1 cellular context compared by ENCODE assay signal in the genomic region with DNA sequence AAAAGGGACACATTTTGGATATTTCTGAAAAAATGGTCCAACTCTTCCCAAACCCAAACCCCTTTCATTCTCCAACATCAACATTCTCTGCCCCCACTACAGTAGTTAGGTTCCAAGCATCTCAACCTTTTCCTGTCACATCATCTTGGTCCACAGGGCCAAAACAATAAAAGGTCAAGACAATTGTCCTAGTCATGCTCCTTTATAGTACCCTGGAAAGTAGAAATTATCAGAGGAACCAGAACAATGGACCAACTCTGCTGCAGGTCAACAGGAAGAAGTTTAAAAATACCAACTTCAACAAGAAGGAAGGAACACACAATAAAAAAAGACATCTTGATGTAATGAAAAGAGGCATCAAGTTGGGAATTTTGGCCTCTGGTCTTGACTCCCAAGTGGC.
TF ChIP-seq lines count a peak whose summit lies in the region.

No MANE protein-coding gene starts in this region.

TF ChIP-seq in HepG2, 621 proteins besides CTCF, POLR2A, EP300 and RAD21 (continued from another document):
- TF ChIP-seq, protein P1, sequence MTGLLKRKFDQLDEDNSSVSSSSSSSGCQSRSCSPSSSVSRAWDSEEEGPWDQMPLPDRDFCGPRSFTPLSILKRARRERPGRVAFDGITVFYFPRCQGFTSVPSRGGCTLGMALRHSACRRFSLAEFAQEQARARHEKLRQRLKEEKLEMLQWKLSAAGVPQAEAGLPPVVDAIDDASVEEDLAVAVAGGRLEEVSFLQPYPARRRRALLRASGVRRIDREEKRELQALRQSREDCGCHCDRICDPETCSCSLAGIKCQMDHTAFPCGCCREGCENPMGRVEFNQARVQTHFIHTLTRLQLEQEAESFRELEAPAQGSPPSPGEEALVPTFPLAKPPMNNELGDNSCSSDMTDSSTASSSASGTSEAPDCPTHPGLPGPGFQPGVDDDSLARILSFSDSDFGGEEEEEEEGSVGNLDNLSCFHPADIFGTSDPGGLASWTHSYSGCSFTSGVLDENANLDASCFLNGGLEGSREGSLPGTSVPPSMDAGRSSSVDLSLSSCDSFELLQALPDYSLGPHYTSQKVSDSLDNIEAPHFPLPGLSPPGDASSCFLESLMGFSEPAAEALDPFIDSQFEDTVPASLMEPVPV (CRISPR knock-in tag; IDR thresholded peaks at IDR 0.05) = no peak
- TF ChIP-seq SMARCC2 (IDR thresholded peaks at IDR 0.05) (no peak), RORA (CRISPR knock-in tag; IDR thresholded peaks at IDR 0.05) (no peak), ZFP36L1 (CRISPR knock-in tag; IDR thresholded peaks at IDR 0.05) (no peak), DBP (CRISPR knock-in tag; IDR thresholded peaks at IDR 0.05; ENCODE audit: not compliant biosample characterization) (no peak), ZFX (CRISPR knock-in tag; IDR thresholded peaks at IDR 0.05; ENCODE audit: low read depth) (no peak)
- TF ChIP-seq, protein P2, sequence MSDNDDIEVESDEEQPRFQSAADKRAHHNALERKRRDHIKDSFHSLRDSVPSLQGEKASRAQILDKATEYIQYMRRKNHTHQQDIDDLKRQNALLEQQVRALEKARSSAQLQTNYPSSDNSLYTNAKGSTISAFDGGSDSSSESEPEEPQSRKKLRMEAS (IDR thresholded peaks at IDR 0.05) = no peak
- TF ChIP-seq, protein P3, sequence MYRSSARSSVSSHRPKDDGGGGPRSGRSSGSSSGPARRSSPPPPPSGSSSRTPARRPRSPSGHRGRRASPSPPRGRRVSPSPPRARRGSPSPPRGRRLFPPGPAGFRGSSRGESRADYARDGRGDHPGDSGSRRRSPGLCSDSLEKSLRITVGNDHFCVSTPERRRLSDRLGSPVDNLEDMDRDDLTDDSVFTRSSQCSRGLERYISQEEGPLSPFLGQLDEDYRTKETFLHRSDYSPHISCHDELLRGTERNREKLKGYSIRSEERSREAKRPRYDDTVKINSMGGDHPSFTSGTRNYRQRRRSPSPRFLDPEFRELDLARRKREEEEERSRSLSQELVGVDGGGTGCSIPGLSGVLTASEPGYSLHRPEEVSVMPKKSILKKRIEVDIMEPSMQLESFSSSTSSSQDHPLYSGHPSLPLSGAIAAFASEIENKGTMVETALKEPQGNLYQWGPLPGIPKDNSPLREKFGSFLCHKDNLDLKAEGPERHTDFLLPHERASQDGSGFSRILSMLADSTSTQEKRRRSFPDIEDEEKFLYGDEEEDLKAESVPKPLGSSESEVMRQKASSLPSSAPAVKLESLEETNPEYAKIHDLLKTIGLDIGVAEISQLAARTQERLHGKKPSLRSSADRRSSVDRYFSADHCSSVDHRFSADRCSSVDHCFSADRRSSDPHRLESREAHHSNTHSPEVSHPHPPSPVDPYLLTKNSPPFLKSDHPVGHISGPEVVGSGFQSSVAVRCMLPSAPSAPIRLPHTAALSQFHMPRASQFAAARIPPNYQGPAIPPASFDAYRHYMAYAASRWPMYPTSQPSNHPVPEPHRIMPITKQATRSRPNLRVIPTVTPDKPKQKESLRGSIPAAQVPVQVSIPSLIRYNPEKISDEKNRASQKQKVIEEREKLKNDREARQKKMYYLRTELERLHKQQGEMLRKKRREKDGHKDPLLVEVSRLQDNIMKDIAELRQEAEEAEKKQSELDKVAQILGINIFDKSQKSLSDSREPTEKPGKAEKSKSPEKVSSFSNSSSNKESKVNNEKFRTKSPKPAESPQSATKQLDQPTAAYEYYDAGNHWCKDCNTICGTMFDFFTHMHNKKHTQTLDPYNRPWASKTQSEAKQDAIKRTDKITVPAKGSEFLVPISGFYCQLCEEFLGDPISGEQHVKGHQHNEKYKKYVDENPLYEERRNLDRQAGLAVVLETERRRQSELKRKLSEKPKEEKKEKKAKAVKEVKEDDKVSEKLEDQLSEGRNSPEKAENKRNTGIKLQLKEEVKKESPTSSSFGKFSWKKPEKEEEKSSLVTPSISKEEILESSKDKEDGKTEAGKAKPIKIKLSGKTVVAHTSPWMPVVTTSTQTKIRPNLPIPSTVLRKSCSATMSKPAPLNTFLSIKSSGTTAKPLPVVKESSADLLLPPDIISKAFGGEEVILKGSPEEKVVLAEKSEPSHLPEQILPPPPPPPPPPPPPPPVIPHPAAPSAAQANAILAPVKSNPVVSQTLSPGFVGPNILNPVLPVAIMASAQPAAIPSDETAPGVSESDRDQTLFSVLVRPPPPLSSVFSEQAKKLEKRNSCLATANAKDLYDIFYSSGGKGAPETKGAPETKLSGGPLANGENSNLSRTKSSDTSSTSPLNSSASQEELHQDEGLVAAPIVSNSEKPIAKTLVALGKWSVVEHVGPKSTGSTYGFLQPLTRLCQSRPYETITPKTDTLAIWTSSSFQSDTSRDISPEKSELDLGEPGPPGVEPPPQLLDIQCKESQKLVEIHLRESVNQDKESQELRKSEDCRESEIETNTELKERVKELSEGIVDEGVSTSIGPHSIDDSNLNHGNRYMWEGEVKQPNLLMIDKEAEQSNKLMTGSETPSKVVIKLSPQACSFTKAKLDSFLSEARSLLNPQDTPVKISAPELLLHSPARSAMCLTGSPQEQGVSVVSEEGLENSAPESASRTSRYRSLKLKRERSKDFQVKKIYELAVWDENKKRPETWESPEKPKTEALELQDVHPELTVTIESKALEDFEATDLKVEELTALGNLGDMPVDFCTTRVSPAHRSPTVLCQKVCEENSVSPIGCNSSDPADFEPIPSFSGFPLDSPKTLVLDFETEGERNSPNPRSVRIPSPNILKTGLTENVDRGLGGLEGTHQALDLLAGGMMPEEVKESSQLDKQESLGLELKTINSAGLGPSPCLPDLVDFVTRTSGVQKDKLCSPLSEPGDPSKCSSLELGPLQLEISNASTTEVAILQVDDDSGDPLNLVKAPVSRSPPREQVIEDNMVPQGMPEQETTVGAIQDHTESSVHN (CRISPR knock-in tag; IDR thresholded peaks at IDR 0.05) = no peak
